Comparison of ENCODE assay signal across 11 cellular contexts in the genomic region with DNA sequence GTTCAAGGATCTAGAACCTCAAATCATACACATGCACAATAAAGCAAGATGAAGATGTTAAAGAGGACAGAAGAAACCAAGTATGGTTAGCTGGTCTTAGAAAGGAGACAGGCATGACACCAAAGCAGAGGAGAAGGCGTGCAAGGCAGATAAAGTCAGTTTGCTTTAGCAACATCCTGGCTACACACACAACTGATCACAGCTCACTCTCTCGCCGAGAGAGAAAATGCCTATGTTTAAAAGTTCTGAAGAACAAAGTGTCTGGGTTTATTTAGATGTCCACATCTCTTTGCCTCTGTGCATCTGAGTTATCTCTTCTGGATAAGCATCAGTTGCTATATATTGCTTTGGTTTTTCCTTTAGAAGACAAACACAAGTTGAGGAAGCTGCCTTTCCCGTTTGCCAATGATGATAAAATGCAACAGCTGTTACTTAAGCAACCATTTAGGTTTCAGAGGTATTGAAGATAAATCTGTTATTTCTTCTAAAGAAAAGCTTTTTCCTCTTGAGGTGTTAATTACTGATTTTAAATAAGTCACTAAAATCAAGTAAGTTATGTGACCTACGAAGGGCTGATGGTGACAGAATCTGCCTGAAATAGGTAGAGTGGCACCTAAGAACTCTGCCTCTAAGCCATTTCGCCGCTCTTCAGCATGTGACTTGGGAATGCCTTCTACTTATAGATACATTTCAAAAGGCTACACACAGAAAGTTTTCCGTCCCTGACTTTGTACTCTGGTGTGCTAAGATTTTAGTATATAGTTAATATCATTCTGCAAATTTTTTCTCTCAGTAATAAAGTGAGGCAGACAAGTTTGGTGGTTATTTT.
DNase-seq lines count a peak whose midpoint lies in the region; ATAC-seq and TF ChIP-seq lines count a peak whose summit lies in the region.
"Had no signal": no experiment of that assay in that cellular context is flagged by ENCODE, and none has a peak within 500 bp of the region (broad histone marks: within the 10 kb centered on the region; RNA-seq: fewer than 3 reads in every experiment).

No MANE protein-coding gene starts in this region.

- no peak overlapping the region for H3K23ac ChIP-seq in trophoblast cell (ENCODE audit: low read length)

- no CpG with 5 or more reads among the region's 8 CpGs for WGBS in trophoblast cell (ENCODE audit: extremely low coverage, insufficient coverage, insufficient read length)
- WGBS in upper lobe of left lung, 2 donors: 61 to 66% methylated on average over 8 of the region's 8 CpGs
- WGBS in stomach, 5 donors: 73 to 83% (median 76%) methylated on average over 8 of the region's 8 CpGs

- H3K36me3 Mint-ChIP-seq in activated T-cell treated with anti-CD3 and anti-CD28 coated beads, Interleukin-2, amount 50 U/mL, for 4 hours (ENCODE audit: insufficient read depth): peaks cover 18% of the 10 kb centered on the region
- H3K36me3 Mint-ChIP-seq: brain had no signal

- no peak overlapping the region for H4K12ac ChIP-seq in trophoblast cell (ENCODE audit: low read depth, low read length)

- H3K4me1 Mint-ChIP-seq in activated T-cell treated with anti-CD3 and anti-CD28 coated beads, Interleukin-2, amount 50 U/mL, for 4 hours (ENCODE audit: low read depth): peaks cover 66% of the 10 kb centered on the region
- H3K4me1 Mint-ChIP-seq: brain had no signal

- no peak overlapping the region for H2BK12ac ChIP-seq in trophoblast cell (ENCODE audit: low read length)

- H3K79me1 ChIP-seq in trophoblast cell (ENCODE audit: low read length): no peaks in the 10 kb centered on the region

- no peak for TF ChIP-seq POLR2A in upper lobe of left lung (IDR thresholded peaks at IDR 0.05)
- no peak for TF ChIP-seq POLR2A in stomach (IDR thresholded peaks at IDR 0.05)

- no peaks in the 10 kb centered on the region for H3K27me3 ChIP-seq in RWPE2 (ENCODE audit: insufficient read depth, poor library complexity, severe bottlenecking)
- H3K27me3 ChIP-seq in trophoblast cell (ENCODE audit: insufficient read depth, low read length): no peaks in the 10 kb centered on the region
- no peaks in the 10 kb centered on the region for H3K27me3 ChIP-seq in upper lobe of left lung
- no peaks in the 10 kb centered on the region for H3K27me3 ChIP-seq in stomach

- no peak overlapping the region for H3K18ac ChIP-seq in trophoblast cell (ENCODE audit: low read length)

- H3K27ac ChIP-seq in RWPE2 (ENCODE audit: poor library complexity, severe bottlenecking): peak overlapping the region; percentile 75
- H3K27ac ChIP-seq in trophoblast cell (ENCODE audit: low read depth, low read length): peak overlapping the region; percentile 34
- peak overlapping the region in 2 of 4 donors; percentile 1 to 12 for H3K27ac ChIP-seq in upper lobe of left lung
- H3K27ac ChIP-seq in stomach: no peak overlapping the region

- no peak overlapping the region for H2AK5ac ChIP-seq in trophoblast cell (ENCODE audit: low read length)

- peaks cover 1% of the 10 kb centered on the region for H3K9me3 Mint-ChIP-seq in activated T-cell treated with anti-CD3 and anti-CD28 coated beads, Interleukin-2, amount 50 U/mL, for 4 hours
- H3K9me3 Mint-ChIP-seq: brain had no signal

- H2BK5ac ChIP-seq in trophoblast cell (ENCODE audit: low read depth, low read length, poor library complexity): no peak overlapping the region

- H3K4me2 ChIP-seq in trophoblast cell (ENCODE audit: low read length): no peak overlapping the region

- DNase-seq in activated T-cell treated with anti-CD3 and anti-CD28 coated beads, Interleukin-2, amount 50 U/mL, for 4 hours: no peak
- DNase-seq in activated T-cell treated with anti-CD3 and anti-CD28 coated beads, Interleukin-2, amount 50 U/mL, for 1 hour: no peak
- DNase-seq in RWPE2 (ENCODE audit: low spot score) (no peak), trophoblast cell (peak in 1 of 2 donors; percentile 51), upper lobe of left lung (no peak), stomach (no peak)
- DNase-seq in stimulated activated CD4-positive, alpha-beta T cell treated with anti-CD3 and anti-CD28 coated beads, Interleukin-4, amount 100 ng/mL, for 4 hours: no peak
- DNase-seq: hippocampal formation, NCI-H146 had no signal

- no peak overlapping the region for H3K4ac ChIP-seq in trophoblast cell (ENCODE audit: low read depth, low read length)

- H3K27me3 Mint-ChIP-seq in activated T-cell treated with anti-CD3 and anti-CD28 coated beads, Interleukin-2, amount 50 U/mL, for 4 hours (ENCODE audit: low read depth): no peaks in the 10 kb centered on the region
- H3K27me3 Mint-ChIP-seq: brain had no signal

- no peak for TF ChIP-seq EP300 in upper lobe of left lung (IDR thresholded peaks at IDR 0.05)
- TF ChIP-seq EP300 in stomach (IDR thresholded peaks at IDR 0.05): no peak

- ATAC-seq in activated T-cell treated with anti-CD3 and anti-CD28 coated beads, Interleukin-2, amount 50 U/mL, for 4 hours: peak in 1 of 2 donors; percentile 15
- ATAC-seq in HG02642 (IDR thresholded peaks at IDR 0.05; ENCODE audit: poor library complexity, unreplicated experiment) (peak; percentile 43), RWPE2 (ENCODE audit: low read depth) (no peak), upper lobe of left lung (ENCODE audit: low FRiP score in 2 of 2) (no peak)

- H3K4me3 ChIP-seq in RWPE2 (ENCODE audit: severe bottlenecking) (no peak overlapping the region), trophoblast cell (ENCODE audit: low read depth, low read length) (no peak overlapping the region), upper lobe of left lung (no peak overlapping the region), stomach (no peak overlapping the region)

- H2BK120ac ChIP-seq in trophoblast cell (ENCODE audit: insufficient read depth, low read length, poor library complexity): no peak overlapping the region

- H2AFZ ChIP-seq in trophoblast cell (ENCODE audit: insufficient read depth, low read length, poor library complexity): no peak overlapping the region

- no peak overlapping the region for H3K9ac ChIP-seq in trophoblast cell (ENCODE audit: low read length)

- peak overlapping the region; percentile 49 for H3K4me3 Mint-ChIP-seq in activated T-cell treated with anti-CD3 and anti-CD28 coated beads, Interleukin-2, amount 50 U/mL, for 4 hours
- H3K4me3 Mint-ChIP-seq: brain had no signal

- H4K8ac ChIP-seq in trophoblast cell (ENCODE audit: low read depth, low read length): no peak overlapping the region

- no peak overlapping the region for H4K91ac ChIP-seq in trophoblast cell (ENCODE audit: low read depth, low read length)

- H3K9me3 ChIP-seq in RWPE2 (ENCODE audit: severe bottlenecking) (no peaks in the 10 kb centered on the region), trophoblast cell (ENCODE audit: insufficient read depth, low read depth, low read length) (no peaks in the 10 kb centered on the region), upper lobe of left lung (no peaks in the 10 kb centered on the region), stomach (no peaks in the 10 kb centered on the region)

- H3K36me3 ChIP-seq in RWPE2 (ENCODE audit: low read depth) (no peaks in the 10 kb centered on the region), trophoblast cell (ENCODE audit: control insufficient read depth in 1 of 2, insufficient read depth in 2 of 2, low read length in 2 of 2) (no peaks in the 10 kb centered on the region), upper lobe of left lung (no peaks in the 10 kb centered on the region), stomach (no peaks in the 10 kb centered on the region)

- peaks cover 58% of the 10 kb centered on the region for H3K4me1 ChIP-seq in RWPE2 (ENCODE audit: insufficient read depth, poor library complexity, severe bottlenecking)
- H3K4me1 ChIP-seq in trophoblast cell (ENCODE audit: control insufficient read depth in 1 of 2, insufficient read depth in 2 of 2, low read length in 2 of 2): peaks cover 3 to 11% of the 10 kb centered on the region in 2 experiments
- peaks cover 32 to 56% (median 39%) of the 10 kb centered on the region in 4 donors for H3K4me1 ChIP-seq in upper lobe of left lung
- H3K4me1 ChIP-seq in stomach: peaks cover 4 to 58% (median 13%) of the 10 kb centered on the region in 4 donors

- H3K14ac ChIP-seq in trophoblast cell (ENCODE audit: low read length): no peak overlapping the region

- no peaks in the 10 kb centered on the region for H3K79me2 ChIP-seq in trophoblast cell (ENCODE audit: control insufficient read depth, insufficient read depth, low read length, poor library complexity)

- TF ChIP-seq CTCF in RWPE2 (IDR thresholded peaks at IDR 0.05; ENCODE audit: poor library complexity, severe bottlenecking) (no peak), upper lobe of left lung (IDR thresholded peaks at IDR 0.05) (no peak), stomach (IDR thresholded peaks at IDR 0.05) (no peak)

- intact Hi-C loops in stomach (cut with DNase I; ENCODE audit: low total_unique reads): no loop called here

Comparison
In these comparisons a context has a peak if more than half of its experiments do, and no peak if none do; other contexts are left out.
1. H3K27ac ChIP-seq: peak in RWPE2 (single experiment) and trophoblast cell (single experiment); none in stomach (0 of 5).